Comparison of ENCODE assay signal across 11 cellular contexts in the genomic region with DNA sequence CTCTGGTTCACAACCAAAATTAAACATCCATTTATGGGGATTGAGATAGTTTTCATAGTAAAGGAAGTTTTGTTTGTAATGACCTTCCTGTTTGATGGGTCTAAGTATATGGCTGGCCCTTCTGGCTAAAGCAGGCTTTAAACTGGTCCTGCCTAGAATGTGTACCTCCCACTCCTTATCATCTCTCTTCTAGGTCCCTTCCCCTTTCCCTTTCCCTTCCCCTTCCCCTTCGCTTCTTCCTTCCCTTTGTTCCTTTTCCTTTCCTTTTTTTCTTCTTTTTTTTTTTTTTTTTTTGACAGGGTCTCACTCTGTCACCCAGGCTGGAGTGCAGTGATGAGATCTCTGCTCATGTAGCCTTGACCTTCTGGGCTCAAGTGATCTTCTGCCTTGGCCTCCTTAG.
"Had no signal": no experiment of that assay in that cellular context is flagged by ENCODE, and none has a peak within 500 bp of the region (broad histone marks: within the 10 kb centered on the region; RNA-seq: fewer than 3 reads in every experiment).

No MANE protein-coding gene starts in this region.

- ATAC-seq: gastroesophageal sphincter; left lobe of liver; natural killer cell treated with Interleukin-12 subunit alpha and Interleukin-12 subunit beta and Interleukin-15 and Interleukin-18, amount 100 ng/mL, for 72 hours had no signal

- H3K4me3 ChIP-seq: ascending aorta, gastroesophageal sphincter, transverse colon had no signal

- H3K9me3 Mint-ChIP-seq: activated B cell treated with CpG ODN at 0.5 μM for 24 hours; natural killer cell treated with Interleukin-12 subunit alpha and Interleukin-12 subunit beta and Interleukin-15 and Interleukin-18, amount 100 ng/mL, for 72 hours had no signal

- H3K27ac Mint-ChIP-seq: activated B cell treated with CpG ODN at 0.5 μM for 24 hours; natural killer cell treated with Interleukin-12 subunit alpha and Interleukin-12 subunit beta and Interleukin-15 and Interleukin-18, amount 100 ng/mL, for 72 hours had no signal

- H3K27me3 Mint-ChIP-seq: activated B cell treated with CpG ODN at 0.5 μM for 24 hours; natural killer cell treated with Interleukin-12 subunit alpha and Interleukin-12 subunit beta and Interleukin-15 and Interleukin-18, amount 100 ng/mL, for 72 hours had no signal

- H3K9me3 ChIP-seq: ascending aorta, gastroesophageal sphincter, transverse colon had no signal

- H3K27ac ChIP-seq: ascending aorta, gastroesophageal sphincter, transverse colon had no signal

- H3K27me3 ChIP-seq: ascending aorta, gastroesophageal sphincter, transverse colon had no signal

- H3K4me3 Mint-ChIP-seq: activated B cell treated with CpG ODN at 0.5 μM for 24 hours; natural killer cell treated with Interleukin-12 subunit alpha and Interleukin-12 subunit beta and Interleukin-15 and Interleukin-18, amount 100 ng/mL, for 72 hours had no signal

- DNase-seq: activated B cell treated with CpG ODN at 0.5 μM for 24 hours; activated CD4-positive, alpha-beta T cell treated with anti-CD3 and anti-CD28 coated beads for 48 hours; activated CD8-positive, alpha-beta memory T cell treated with anti-CD3 and anti-CD28 coated beads, Interleukin-2, amount 50 U/mL, for 48 hours; activated effector memory CD4-positive, alpha-beta T cell treated with Interleukin-2 at 50 U/mL for 16 hours; nucleus accumbens; stimulated activated naive CD4-positive, alpha-beta T cell; transverse colon had no signal

- H3K4me1 Mint-ChIP-seq: activated B cell treated with CpG ODN at 0.5 μM for 24 hours had no signal

- H3K36me3 Mint-ChIP-seq: natural killer cell treated with Interleukin-12 subunit alpha and Interleukin-12 subunit beta and Interleukin-15 and Interleukin-18, amount 100 ng/mL, for 72 hours had no signal
